Comparison of ENCODE assay signal across 19 cellular contexts in genomic region chr17:6027342-6028024, GRCh38. TPM values are rescaled to one million over a fixed set of nuclear protein-coding genes. Genes with fewer than 3 reads are reported as not detected.
DNase-seq lines count a peak whose midpoint lies in the region; ATAC-seq and TF ChIP-seq lines count a peak whose summit lies in the region.
"Had no signal": no experiment of that assay in that cellular context is flagged by ENCODE, and none has a peak within 500 bp of the region (broad histone marks: within the 10 kb centered on the region; RNA-seq: fewer than 3 reads in every experiment).

No MANE protein-coding gene starts in this region.

- H3K4me1 ChIP-seq in psoas muscle, result peaks cover 11% of the 10 kb centered on the region
- H3K4me1 ChIP-seq: BE2C had no signal

- WGBS in psoas muscle, 3 donors, result 26 to 28% (median 26%) methylated on average over 12 of the region's 12 CpGs

- no peak overlapping the region for H3K27ac ChIP-seq in psoas muscle

- H3K27me3 ChIP-seq in psoas muscle (ENCODE audit: insufficient read depth in 3 of 3, low read length in 2 of 3), result peaks cover 0 to 13% (median 0%) of the 10 kb centered on the region in 3 donors
- H3K27me3 ChIP-seq: BE2C had no signal

- no peak overlapping the region for H3K4me3 ChIP-seq in psoas muscle
- H3K4me3 ChIP-seq: HAP-1, K562 had no signal

- H3K9me3 ChIP-seq in psoas muscle, result no peaks in the 10 kb centered on the region
- H3K9me3 ChIP-seq: BE2C, HAP-1 had no signal

- intact Hi-C loops in psoas muscle (cut with DNase I), result no loop called here

- ATAC-seq in psoas muscle (peak; percentile 74 to 89 (median 82)), HG03354 (IDR thresholded peaks at IDR 0.05; ENCODE audit: poor library complexity, severe bottlenecking, unreplicated experiment) (no peak), GM21786 (IDR thresholded peaks at IDR 0.05; ENCODE audit: unreplicated experiment) (no peak)
- ATAC-seq: CD8-positive, alpha-beta T cell; K562; SK-N-SH treated with all-trans-retinoic acid at 6 μM for 48 hours had no signal

- no peak for TF ChIP-seq CTCF in psoas muscle (IDR thresholded peaks at IDR 0.05)

- no peaks in the 10 kb centered on the region for H3K36me3 ChIP-seq in psoas muscle (ENCODE audit: insufficient read depth in 1 of 2, low read depth in 1 of 2)
- H3K36me3 ChIP-seq: BE2C, HAP-1 had no signal

- DNase-seq in DMS79 (lab: John Stamatoyannopoulos, UW) (peak; percentile 84), NCI-H446 treated with DMSO at 0.1 percent for 48 hours (lab: John Stamatoyannopoulos, UW) (peak; percentile 59), left kidney (ENCODE audit: low read depth, low spot score) (peak; percentile 77), psoas muscle (no peak), C1 segment of cervical spinal cord (lab: John Stamatoyannopoulos, UW) (no peak), iPS-NIHi7 (ENCODE audit: extremely low spot score) (no peak)
- DNase-seq: BE2C; Calu3; CD8-positive, alpha-beta T cell; NCI-H1105; NCI-H187; NCI-H2107; NCI-H524; SHP77 had no signal

RNA-seq across cellular contexts. Expression of gene WSCD1, which starts 42.7 kb away (rescaled TPM):
- total RNA-seq in psoas muscle, result 10 to 100 TPM in 3 of 4 donors, 1 to 10 TPM in 1; 5.2 to 17.5 (median 11.5) TPM
- 1 to 10 TPM; 4.1 to 7.1 (median 6.2) TPM for polyA plus RNA-seq in psoas muscle
- total RNA-seq: CD8-positive, alpha-beta T cell; K562 had no signal
- polyA plus RNA-seq: K562 had no signal

Comparison
In these comparisons a context has a peak if more than half of its experiments do, and no peak if none do; other contexts are left out.
1. DNase-seq: peak in DMS79 (single experiment), NCI-H446 treated with DMSO at 0.1 percent for 48 hours (single experiment) and left kidney (single experiment); none in psoas muscle (0 of 2), C1 segment of cervical spinal cord (0 of 14) and iPS-NIHi7 (single experiment).
2. ATAC-seq: peak in psoas muscle (4 of 4); none in HG03354 (single experiment) and GM21786 (single experiment).